Comparison of ENCODE assay signal across 8 cellular contexts in genomic region chr16:17258848-17259713, GRCh38.
DNase-seq lines count a peak whose midpoint lies in the region; ATAC-seq, FAIRE-seq and TF ChIP-seq lines count a peak whose summit lies in the region.

No MANE protein-coding gene starts in this region.

- TF ChIP-seq EP300 in K562 (IDR thresholded peaks at IDR 0.05; ENCODE audit: low read length) (no peak), suprapubic skin (IDR thresholded peaks at IDR 0.05) (no peak)

- H2AFZ ChIP-seq in K562 (ENCODE audit: low read depth, low read length), result no peak overlapping the region

- H3K27ac ChIP-seq in K562 (ENCODE audit: extremely low read depth, low read depth, low read length) (no peak overlapping the region), suprapubic skin (peak overlapping the region; percentile 31)

- peaks cover 16 to 35% of the 10 kb centered on the region in 2 experiments; a peak in 4 of 5 replicates for H3K27me3 ChIP-seq in K562 (ENCODE audit: control insufficient read depth in 2 of 2, insufficient read depth in 2 of 2, low read length in 2 of 2)
- no peaks in the 10 kb centered on the region for H3K27me3 ChIP-seq in suprapubic skin
- no peaks in the 10 kb centered on the region for H3K27me3 ChIP-seq in MG63

- H3K36me3 ChIP-seq in K562 (ENCODE audit: control insufficient read depth, insufficient read depth, low read length) (no peaks in the 10 kb centered on the region), suprapubic skin (peaks cover 6% of the 10 kb centered on the region), MG63 (no peaks in the 10 kb centered on the region; the same call in 1 of the 2 replicates)

- FAIRE-seq in K562 (lab: Jason Lieb, UNC), result no peak

- no peak overlapping the region; the same call in 1 of the 2 replicates for H3K4me2 ChIP-seq in K562 (ENCODE audit: insufficient read depth, low read length)

- DNase-seq in activated effector memory CD4-positive, alpha-beta T cell treated with anti-CD3 and anti-CD28 coated beads, Interleukin-2, amount 50 U/mL, for 16 hours, result peak; percentile 10
- DNase-seq in activated effector memory CD4-positive, alpha-beta T cell treated with Interleukin-2 at 50 U/mL for 16 hours, result no peak
- DNase-seq in K562 (ENCODE audit: extremely low read depth in 1 of 4, low spot score in 3 of 4) (peak; percentile 41 to 45 (median 42)), suprapubic skin (ENCODE audit: low spot score in 2 of 2) (no peak), NCI-H1436 (lab: John Stamatoyannopoulos, UW) (no peak), MG63 (no peak), NCI-H128 (lab: John Stamatoyannopoulos, UW; ENCODE audit: unreplicated experiment) (no peak)

- ATAC-seq in HG03097 (IDR thresholded peaks at IDR 0.05; ENCODE audit: low FRiP score, unreplicated experiment) (peak; percentile 57), K562 (peak; percentile 92)

- CTCF ChIA-PET in K562 (lab: Yijun Ruan, JAX; ENCODE audit: low intra/inter-chr PET ratio), result no interaction called here

- TF ChIP-seq RAD21 in K562 (CRISPR knock-in tag; conservative IDR thresholded peaks at IDR 0.05 in 1 of 2, IDR thresholded peaks at IDR 0.05 in 1 of 2), result peak; percentile 24 to 50; a peak in 2 of 4 replicates

- no peaks in the 10 kb centered on the region for H4K20me1 ChIP-seq in K562 (replicated peaks; ENCODE audit: control insufficient read depth, insufficient read depth, low read length)

- H3K4me3 ChIP-seq in K562, result no peak overlapping the region
- no peak overlapping the region for H3K4me3 ChIP-seq in suprapubic skin
- no peak overlapping the region for H3K4me3 ChIP-seq in MG63

- WGBS in K562 (ENCODE audit: insufficient coverage, low coverage, missing lambda C conversion rate), result 2% methylated on average over 23 of the region's 23 CpGs
- WGBS in suprapubic skin, result 82% methylated on average over 21 of the region's 23 CpGs

- no peaks in the 10 kb centered on the region for H3K9me1 ChIP-seq in K562 (ENCODE audit: control insufficient read depth, insufficient read depth, low read length)

- H3K4me1 ChIP-seq in K562 (replicated peaks in 1 of 2; ENCODE audit: control insufficient read depth in 2 of 2, insufficient read depth in 2 of 2, low read length in 2 of 2), result no peaks in the 10 kb centered on the region
- H3K4me1 ChIP-seq in suprapubic skin, result no peaks in the 10 kb centered on the region

- BruUV-seq in K562 (replicated peaks; lab: Mats Ljungman, UMichigan), result no TSS peak

- TF ChIP-seq POLR2A in K562 (conservative IDR thresholded peaks at IDR 0.05) (no peak), suprapubic skin (IDR thresholded peaks at IDR 0.05) (no peak)

- TF ChIP-seq CTCF in K562 (IDR thresholded peaks at IDR 0.05 in 2 of 3, conservative IDR thresholded peaks at IDR 0.05 in 1 of 3; ENCODE audit: insufficient read depth in 2 of 3, low read depth in 1 of 3, low read length in 3 of 3) (peak; percentile 59 to 81 (median 61)), suprapubic skin (IDR thresholded peaks at IDR 0.05) (no peak)

- H3K9ac ChIP-seq in K562 (ENCODE audit: insufficient read depth in 1 of 2, low read depth in 2 of 2, low read length in 2 of 2), result no peak overlapping the region

- H3K9me3 ChIP-seq in K562 (replicated peaks; ENCODE audit: control insufficient read depth, insufficient read depth, low read depth, low read length), result no peaks in the 10 kb centered on the region
- H3K9me3 ChIP-seq in suprapubic skin, result no peaks in the 10 kb centered on the region
- no peaks in the 10 kb centered on the region for H3K9me3 ChIP-seq in MG63

- intact Hi-C loops in K562 (cut with micrococcal nuclease), result no loop called here

- POLR2A ChIA-PET in K562 (lab: Yijun Ruan, JAX), result no interaction called here

- in situ Hi-C loops in K562 (cut with MboI), result no loop called here

- H3K79me2 ChIP-seq in K562 (ENCODE audit: control insufficient read depth, insufficient read depth, low read length), result no peaks in the 10 kb centered on the region

TF ChIP-seq in K562, 482 proteins besides CTCF, POLR2A, EP300 and RAD21:
- no peak for TF ChIP-seq ZNF398 (CRISPR knock-in tag; IDR thresholded peaks at IDR 0.05)
- peak; percentile 22 for TF ChIP-seq ZFP36 (IDR thresholded peaks at IDR 0.05; ENCODE audit: low read depth, low read length, partially characterized antibody)
- TF ChIP-seq ETV1 (tag; conservative IDR thresholded peaks at IDR 0.05; ENCODE audit: low read depth), result peak; percentile 42; the same call in 1 of the 2 replicates
- peak; percentile 72; the same call in 1 of the 2 replicates for TF ChIP-seq SPI1 (IDR thresholded peaks at IDR 0.05; ENCODE audit: borderline replicate concordance, low read depth, low read length)

Comparison
In these comparisons a context has a peak if more than half of its experiments do, and no peak if none do; other contexts are left out.
1. DNase-seq: peak in activated effector memory CD4-positive, alpha-beta T cell treated with anti-CD3 and anti-CD28 coated beads, Interleukin-2, amount 50 U/mL, for 16 hours (single experiment) and K562 (4 of 4); none in activated effector memory CD4-positive, alpha-beta T cell treated with Interleukin-2 at 50 U/mL for 16 hours (single experiment), suprapubic skin (0 of 2), NCI-H1436 (single experiment), MG63 (single experiment) and NCI-H128 (single experiment).
2. CTCF ChIP-seq: peak in K562 (3 of 3); none in suprapubic skin (0 of 2).